In genomic region chr2:65413106-65413505, GRCh38 we compare ENCODE assay signal across 25 cellular contexts. TPM values are rescaled to one million over a fixed set of nuclear protein-coding genes. Genes with fewer than 3 reads are reported as not detected.
A peak's percentile ranks its signal among the peaks of the same experiment; 100 is the strongest.
DNase-seq lines count a peak whose midpoint lies in the region; ATAC-seq, FAIRE-seq and TF ChIP-seq lines count a peak whose summit lies in the region.
"Had no signal": no experiment of that assay in that cellular context is flagged by ENCODE, and none has a peak within 500 bp of the region (broad histone marks: within the 10 kb centered on the region; RNA-seq: fewer than 3 reads in every experiment).

No MANE protein-coding gene starts in this region.

- H2AFZ ChIP-seq in PC-3 (ENCODE audit: low read length) = no peak overlapping the region
- no peak overlapping the region for H2AFZ ChIP-seq in H1 (ENCODE audit: low read length)

- no peak overlapping the region for H4K91ac ChIP-seq in H1 (replicated peaks; ENCODE audit: insufficient read length, low read length)

- 85% methylated on average over 2 of the region's 2 CpGs; no CpG with 5 or more reads in 1 of the 2 experiments for WGBS in H1 (ENCODE audit: extremely low coverage in 1 of 2, insufficient coverage in 1 of 2, insufficient read length in 1 of 2, insufficient replicate concordance in 2 of 2, low coverage in 1 of 2, low lambda C conversion rate in 2 of 2, missing lambda C conversion rate in 1 of 2), 2 experiments
- no CpG with 5 or more reads among the region's 2 CpGs for WGBS in mesendoderm (ENCODE audit: extremely low coverage, insufficient coverage, low lambda C conversion rate)

- DNase-seq in PC-3 (no peak), H1 (ENCODE audit: low read depth in 1 of 2, low spot score in 2 of 2) (no peak), mesendoderm (no peak), GM20000 (ENCODE audit: low spot score) (no peak), DMS114 treated with DMSO at 0.1 percent for 48 hours (lab: John Stamatoyannopoulos, UW; ENCODE audit: unreplicated experiment) (no peak), dorsolateral prefrontal cortex (no peak), cerebellar nuclear complex (lab: John Stamatoyannopoulos, UW) (no peak)
- DNase-seq: AML-193; CD4-positive, alpha-beta memory T cell; COR-L47; DMS79; GF-D8; MG63; NCI-H1048; NCI-H1417; NCI-H1694; NCI-H2029 treated with DMSO at 0.1 percent for 48 hours; OCI-M1; SK-N-SH; T-helper 2 cell had no signal

- CTCF ChIA-PET in PC-3 (lab: Charles Lee) = no interaction called here
- CTCF ChIA-PET in H1 (lab: Charles Lee; ENCODE audit: partially characterized antibody) = interaction anchor here (0.6 to 2.2 kb wide), 2 partner anchors 16 to 92 kb away, joined by 3 to 7 read pairs; no protein-coding TSS in a partner anchor

- no peak overlapping the region for H3K56ac ChIP-seq in H1 (replicated peaks; ENCODE audit: insufficient read length, low read depth, low read length)
- peak overlapping the region; percentile 8 for H3K56ac ChIP-seq in mesendoderm (ENCODE audit: low read length)

- H3K4me1 ChIP-seq in HUES48 (ENCODE audit: control insufficient read depth, insufficient read depth, low read length) (peaks cover 57% of the 10 kb centered on the region), PC-3 (ENCODE audit: insufficient read depth, low read length) (peaks cover 61% of the 10 kb centered on the region), H1 (replicated peaks in 1 of 4; ENCODE audit: control insufficient read depth in 3 of 4, insufficient read depth in 4 of 4, low read length in 3 of 4) (peaks cover 4 to 30% (median 24%) of the 10 kb centered on the region in 4 experiments), mesendoderm (ENCODE audit: control insufficient read depth, low read depth, low read length) (peaks cover 28% of the 10 kb centered on the region)

- no peaks in the 10 kb centered on the region for H3K27me3 ChIP-seq in HUES48 (ENCODE audit: control insufficient read depth, insufficient read depth, low read length)
- H3K27me3 ChIP-seq in PC-3 (ENCODE audit: low read length) = no peaks in the 10 kb centered on the region
- H3K27me3 ChIP-seq in H1 (replicated peaks in 1 of 4; ENCODE audit: control insufficient read depth in 3 of 4, extremely low read depth in 1 of 4, insufficient read depth in 3 of 4, low read length in 3 of 4) = no peaks in the 10 kb centered on the region
- H3K27me3 ChIP-seq in mesendoderm (ENCODE audit: insufficient read depth, low read length, poor library complexity) = no peaks in the 10 kb centered on the region
- H3K27me3 ChIP-seq in dorsolateral prefrontal cortex = no peaks in the 10 kb centered on the region
- H3K27me3 ChIP-seq: BLaER1 treated with 17β-estradiol and CSF1 and Interleukin-3, amounts not matched to agents 10 nM and 100 nM; MG63 had no signal

- no peak for TF ChIP-seq POLR2A in H1 (IDR thresholded peaks at IDR 0.05; ENCODE audit: control extremely low read depth in 1 of 2, low read depth in 2 of 2, low read length in 2 of 2)

- H3K14ac ChIP-seq in H1 (ENCODE audit: insufficient read length) = no peak overlapping the region

- H3K9ac ChIP-seq in HUES48 (ENCODE audit: low read depth, low read length) = no peak overlapping the region
- no peak overlapping the region for H3K9ac ChIP-seq in PC-3 (ENCODE audit: low read length)
- H3K9ac ChIP-seq in H1 (replicated peaks in 1 of 4; ENCODE audit: extremely low read depth in 1 of 4, low read depth in 3 of 4, low read length in 3 of 4) = no peak overlapping the region
- H3K9ac ChIP-seq in mesendoderm (ENCODE audit: low read length) = no peak overlapping the region
- H3K9ac ChIP-seq: BLaER1 treated with 17β-estradiol and CSF1 and Interleukin-3, amounts not matched to agents 10 nM and 100 nM; SK-N-SH had no signal

- H3K4me2 ChIP-seq in PC-3 (ENCODE audit: low read length) = peak overlapping the region; percentile 81; the same call in 1 of the 2 replicates
- H3K4me2 ChIP-seq in H1 (ENCODE audit: insufficient read depth in 1 of 2, low read depth in 2 of 2, low read length in 2 of 2) = peak overlapping the region in 1 of 2 experiments; percentile 51; a peak in 1 of 4 replicates
- no peak overlapping the region for H3K4me2 ChIP-seq in mesendoderm (ENCODE audit: low read length)
- H3K4me2 ChIP-seq: SK-N-SH had no signal

- H2BK15ac ChIP-seq in H1 (ENCODE audit: low read length) (no peak overlapping the region), mesendoderm (replicated peaks; ENCODE audit: low read depth) (no peak overlapping the region)

- ATAC-seq in PC-3 = no peak

- POLR2A ChIA-PET in PC-3 (lab: Charles Lee; ENCODE audit: unreplicated experiment) (no interaction called here), H1 (lab: Charles Lee; ENCODE audit: partially characterized antibody) (interaction anchor here (1.2 kb wide), 1 partner anchor 19 kb away, joined by 3 read pairs; the partner anchor contains the start of gene SPRED2)

- no peaks in the 10 kb centered on the region for H3K9me3 ChIP-seq in HUES48 (ENCODE audit: control insufficient read depth, insufficient read depth, low read length)
- H3K9me3 ChIP-seq in PC-3 (ENCODE audit: low read length) = no peaks in the 10 kb centered on the region
- no peaks in the 10 kb centered on the region for H3K9me3 ChIP-seq in H1 (ENCODE audit: insufficient read depth in 2 of 2, low read depth in 1 of 2, low read length in 1 of 2)
- H3K9me3 ChIP-seq: BLaER1 treated with 17β-estradiol and CSF1 and Interleukin-3, amounts not matched to agents 10 nM and 100 nM; HAP-1; MG63; SK-N-SH had no signal

- no TSS peak for BruUV-seq in PC-3 (replicated peaks; lab: Mats Ljungman, UMichigan)

- H3K9me2 ChIP-seq in PC-3 (replicated peaks; ENCODE audit: low read length) = no peaks in the 10 kb centered on the region
- H3K9me2 ChIP-seq: SK-N-SH had no signal

- H3K79me2 ChIP-seq in PC-3 (ENCODE audit: low read length) (peaks cover 95% of the 10 kb centered on the region), H1 (ENCODE audit: control insufficient read depth in 1 of 2, insufficient read depth in 2 of 2, low read length in 2 of 2) (peaks cover 0 to 16% of the 10 kb centered on the region in 2 experiments), mesendoderm (ENCODE audit: control insufficient read depth, insufficient read depth, low read length) (no peaks in the 10 kb centered on the region)

- H3K27ac ChIP-seq in HUES48 (ENCODE audit: low read depth, low read length) = peak overlapping the region; percentile 87
- H3K27ac ChIP-seq in PC-3 (ENCODE audit: low read length) = 0 out of 2 replicates have a peak overlapping the region, but pooled peaks have one; percentile 76
- no peak overlapping the region for H3K27ac ChIP-seq in H1 (ENCODE audit: low read depth, low read length)
- no peak overlapping the region for H3K27ac ChIP-seq in mesendoderm (ENCODE audit: low read depth, low read length)
- H3K27ac ChIP-seq in dorsolateral prefrontal cortex = no peak overlapping the region
- H3K27ac ChIP-seq: BLaER1 treated with 17β-estradiol and CSF1 and Interleukin-3, amounts not matched to agents 10 nM and 100 nM had no signal

- intact Hi-C loops in PC-3 (cut with micrococcal nuclease) (no loop called here), dorsolateral prefrontal cortex (cut with DNase I) (no loop called here)

- H2BK12ac ChIP-seq in H1 (ENCODE audit: low read depth, low read length) = no peak overlapping the region

- peak overlapping the region; percentile 1 for H3K4ac ChIP-seq in H1 (replicated peaks; ENCODE audit: insufficient read length, low read depth, low read length)
- H3K4ac ChIP-seq in mesendoderm (ENCODE audit: low read depth, low read length) = no peak overlapping the region

- H3K4me3 ChIP-seq in HUES48 (ENCODE audit: low read depth, low read length) (no peak overlapping the region), PC-3 (ENCODE audit: low read length) (no peak overlapping the region), H1 (ENCODE audit: extremely low read depth in 1 of 4, insufficient read depth in 2 of 4, low read depth in 3 of 4, low read length in 4 of 4) (no peak overlapping the region), mesendoderm (ENCODE audit: low read length) (no peak overlapping the region), dorsolateral prefrontal cortex (no peak overlapping the region)
- H3K4me3 ChIP-seq: BLaER1 treated with 17β-estradiol and CSF1 and Interleukin-3, amounts not matched to agents 10 nM and 100 nM; HAP-1; MG63 had no signal

- no peak overlapping the region for H4K5ac ChIP-seq in H1 (ENCODE audit: insufficient read length, low read depth, low read length)
- no peak overlapping the region for H4K5ac ChIP-seq in mesendoderm (ENCODE audit: low read length)

- no peak overlapping the region for H2BK120ac ChIP-seq in H1 (replicated peaks; ENCODE audit: low read depth, low read length)
- no peak overlapping the region for H2BK120ac ChIP-seq in mesendoderm (ENCODE audit: low read depth, low read length)

- FAIRE-seq in H1 (lab: Jason Lieb, UNC) = no peak
- FAIRE-seq: A204.1, GM12891 had no signal

- TF ChIP-seq CTCF in PC-3 (conservative IDR thresholded peaks at IDR 0.05; ENCODE audit: low read depth, low read length) = no peak
- no peak for TF ChIP-seq CTCF in H1 (IDR thresholded peaks at IDR 0.05; ENCODE audit: control extremely low read depth in 1 of 3, insufficient read depth in 1 of 3, low read depth in 1 of 3, low read length in 3 of 3)
- TF ChIP-seq CTCF in GM20000 (IDR thresholded peaks at IDR 0.05; ENCODE audit: extremely low read depth, missing control alignments) = no peak
- no peak for TF ChIP-seq CTCF in dorsolateral prefrontal cortex (IDR thresholded peaks at IDR 0.05 in 54 of 56, conservative IDR thresholded peaks at IDR 0.05 in 2 of 56; ENCODE audit: low read depth in 1 of 56, partially characterized antibody in 56 of 56)

- H3K79me1 ChIP-seq in H1 (ENCODE audit: low read depth, low read length) (no peaks in the 10 kb centered on the region), mesendoderm (ENCODE audit: low read length) (peaks cover 22% of the 10 kb centered on the region)

- H3K23ac ChIP-seq in H1 (ENCODE audit: insufficient read length) (no peak overlapping the region), mesendoderm (ENCODE audit: low read length) (no peak overlapping the region)

- H4K8ac ChIP-seq in H1 (ENCODE audit: extremely low read depth, insufficient read depth, low read length) (no peak overlapping the region), mesendoderm (ENCODE audit: low read depth, low read length) (no peak overlapping the region)

- TF ChIP-seq EP300 in H1 (IDR thresholded peaks at IDR 0.05; ENCODE audit: borderline replicate concordance in 1 of 2, low read depth in 2 of 2, low read length in 2 of 2) = no peak

- H3K18ac ChIP-seq in H1 (ENCODE audit: extremely low read depth, low read length) (0 out of 2 replicates have a peak overlapping the region, but pooled peaks have one; percentile 1), mesendoderm (ENCODE audit: low read length) (no peak overlapping the region)

- peaks cover 4% of the 10 kb centered on the region for H3F3A ChIP-seq in PC-3 (ENCODE audit: low read length, unreplicated experiment)

- H3K36me3 ChIP-seq in HUES48 (ENCODE audit: control insufficient read depth, insufficient read depth, low read length) (no peaks in the 10 kb centered on the region), PC-3 (ENCODE audit: low read depth, low read length) (no peaks in the 10 kb centered on the region), H1 (ENCODE audit: control insufficient read depth in 2 of 4, insufficient read depth in 4 of 4, low read length in 3 of 4) (no peaks in the 10 kb centered on the region), mesendoderm (ENCODE audit: control insufficient read depth, insufficient read depth, low read length) (no peaks in the 10 kb centered on the region)
- H3K36me3 ChIP-seq: HAP-1, MG63 had no signal

- H2AK5ac ChIP-seq in H1 (ENCODE audit: low read depth, low read length) = peak overlapping the region; percentile 2; the same call in 1 of the 2 replicates
- no peak overlapping the region for H2AK5ac ChIP-seq in mesendoderm (ENCODE audit: low read length)

- H2BK20ac ChIP-seq in H1 (ENCODE audit: low read length) = no peak overlapping the region

- H2BK5ac ChIP-seq in H1 (ENCODE audit: low read depth, low read length) (no peak overlapping the region; the same call in 1 of the 2 replicates), mesendoderm (ENCODE audit: low read length) (no peak overlapping the region)

- peaks cover 21% of the 10 kb centered on the region; the same call in 1 of the 2 replicates for H4K20me1 ChIP-seq in PC-3 (ENCODE audit: low read length)
- H4K20me1 ChIP-seq in H1 (replicated peaks in 1 of 2; ENCODE audit: control insufficient read depth in 1 of 2, insufficient read depth in 2 of 2, low read length in 2 of 2) = peaks cover 0 to 2% of the 10 kb centered on the region in 2 experiments

- TF ChIP-seq RAD21 in H1 (IDR thresholded peaks at IDR 0.05 in 1 of 2, conservative IDR thresholded peaks at IDR 0.05 in 1 of 2; ENCODE audit: low read depth in 2 of 2, low read length in 2 of 2) = no peak

- no peaks in the 10 kb centered on the region for H3K23me2 ChIP-seq in H1 (ENCODE audit: low read depth, low read length)

RNA-seq across cellular contexts. Expression of gene SPRED2, which starts 19.3 kb away (rescaled TPM):
- total RNA-seq in PC-3 (2014; rRNA removed) (16.2 and 18.1 TPM in 2 replicates), dorsolateral prefrontal cortex (10 to 100 TPM; 28.2 to 82.4 (median 50.7) TPM)
- 22.5 and 25.4 TPM in 2 replicates for total RNA-seq in H1 (2021; fragmentation: NEBNext Ultra II Directional; extraction: Animal tissue kit (Norgen Biotek cat#: 25700))
- 15.3 and 21.0 TPM in 2 replicates for polyA plus RNA-seq in H1 (2011; rRNA removed)
- 9.4 TPM for polyA plus RNA-seq in H1 (2011; cell fraction: cytosol; rRNA removed)
- 14.3 TPM for polyA plus RNA-seq in H1 (2011; cell fraction: nucleus; rRNA removed)
- 13.7 to 15.0 TPM (median 14.4 TPM) in 4 replicates for polyA plus RNA-seq in H1 (2012, experiment 1 of 2)
- 7.6 TPM for polyA plus RNA-seq in H1 (2012, experiment 2 of 2)
- polyA plus RNA-seq in H1 (2013, experiment 1 of 2) = 11.7 TPM
- 11.4 TPM for polyA plus RNA-seq in H1 (2013, experiment 2 of 2)
- polyA minus RNA-seq in H1 (2011; rRNA and poly(A)+ RNA removed) = 9.2 and 13.0 TPM in 2 replicates
- 15.4 TPM for polyA minus RNA-seq in H1 (2011; cell fraction: cytosol; rRNA and poly(A)+ RNA removed)
- polyA minus RNA-seq in H1 (2011; cell fraction: nucleus; rRNA and poly(A)+ RNA removed) = 7.6 TPM
- polyA plus RNA-seq in mesendoderm (2013, experiment 1 of 2) = 14.8 TPM
- polyA plus RNA-seq in mesendoderm (2013, experiment 2 of 2) = 14.5 TPM

Comparison
In these comparisons a context has a peak if more than half of its experiments do, and no peak if none do; other contexts are left out.
1. H3K27ac ChIP-seq: peak in HUES48 (single experiment) and PC-3 (single experiment); none in H1 (single experiment), mesendoderm (single experiment) and dorsolateral prefrontal cortex (0 of 59).